ENCODE assay signal across 8 cellular contexts in the genomic region with DNA sequence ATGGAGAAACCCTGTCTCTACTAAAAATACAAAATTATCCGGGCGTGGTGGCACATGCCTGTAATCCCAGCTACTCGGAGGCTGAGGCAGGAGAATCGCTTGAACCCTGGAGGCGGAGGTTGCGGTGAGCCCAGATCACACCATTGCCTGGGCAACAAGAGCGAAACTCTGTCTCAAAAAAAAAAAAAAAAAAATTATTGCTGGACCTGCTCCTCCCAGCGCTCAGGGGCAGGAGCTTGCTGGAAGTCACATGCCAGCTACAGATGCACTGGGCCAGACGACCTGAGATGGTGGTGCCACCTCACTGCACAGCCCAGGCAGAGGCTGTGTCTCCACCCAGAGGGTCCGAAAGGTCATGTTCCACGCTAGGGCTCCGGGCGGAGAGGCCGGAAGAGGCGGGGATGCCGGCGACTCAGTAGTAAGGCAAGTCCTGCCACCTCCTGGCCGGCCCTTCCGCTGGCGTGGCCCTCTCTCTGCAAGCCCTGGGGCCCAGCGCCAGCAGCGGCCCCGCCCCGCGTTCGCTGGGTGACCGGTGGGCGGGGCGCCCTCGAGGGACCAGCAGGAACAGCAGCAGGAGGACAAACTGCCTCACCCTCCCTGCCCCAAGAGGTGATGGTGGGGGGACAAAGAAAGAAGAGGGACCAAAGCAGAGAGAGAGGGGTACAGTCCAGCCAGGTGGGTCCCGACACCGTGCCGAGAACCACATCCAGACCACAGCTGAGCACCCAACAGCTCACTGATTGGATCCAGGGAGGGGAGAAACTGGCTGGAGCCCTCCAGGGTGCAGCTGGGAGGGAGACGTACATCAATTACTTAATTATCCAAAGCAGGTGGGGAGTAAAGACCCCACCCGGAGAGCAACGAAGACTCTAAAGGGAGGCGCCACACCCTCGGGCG. TPM values are rescaled to one million over a fixed set of nuclear protein-coding genes. Genes with fewer than 3 reads are reported as not detected.
DNase-seq lines count a peak whose midpoint lies in the region; ATAC-seq and TF ChIP-seq lines count a peak whose summit lies in the region.

No MANE protein-coding gene starts in this region.

- POLR2A ChIA-PET in Caco-2 (lab: Charles Lee) = interaction anchor here (0.6 to 2.5 kb wide), 4 partner anchors 14 to 349 kb away, joined by 5 to 17 read pairs (median 6); no protein-coding TSS in a partner anchor

- DNase-seq in Caco-2 (peak; percentile 96 to 97), NCI-H1092 treated with DMSO at 0.1 percent for 48 hours (lab: John Stamatoyannopoulos, UW) (peak; percentile 48), WERI-Rb-1 (peak; percentile 94), fibroblast of pulmonary artery (ENCODE audit: low read depth) (peak; percentile 80), vagina (ENCODE audit: extremely low spot score in 2 of 2) (peak in 1 of 2 donors; percentile 96), T-helper 9 cell (no peak)

- H3K27ac ChIP-seq in WERI-Rb-1 (peak overlapping the region; percentile 100), muscle layer of duodenum (ENCODE audit: low read length) (peak overlapping the region; percentile 94), vagina (peak overlapping the region; percentile 100)

- no peaks in the 10 kb centered on the region for H3K9me3 Mint-ChIP-seq in Caco-2 (ENCODE audit: unreplicated experiment)

- H3K27ac Mint-ChIP-seq in Caco-2 (ENCODE audit: unreplicated experiment) = peak overlapping the region; percentile 79

- H3K36me3 Mint-ChIP-seq in Caco-2 (ENCODE audit: insufficient read depth, unreplicated experiment) = peaks cover 71% of the 10 kb centered on the region

- ATAC-seq in HG02763 (IDR thresholded peaks at IDR 0.05; ENCODE audit: unreplicated experiment) = no peak

- no peak for TF ChIP-seq POLR2A in vagina (IDR thresholded peaks at IDR 0.05)

- H3K4me1 ChIP-seq in Caco-2 = peaks cover 52% of the 10 kb centered on the region
- H3K4me1 ChIP-seq in muscle layer of duodenum (ENCODE audit: control insufficient read depth in 1 of 2, insufficient read depth in 2 of 2, low read length in 2 of 2) = peaks cover 37 to 56% of the 10 kb centered on the region in 2 donors
- peaks cover 76% of the 10 kb centered on the region for H3K4me1 ChIP-seq in vagina

- H3K27me3 Mint-ChIP-seq in Caco-2 (ENCODE audit: insufficient read depth, unreplicated experiment) = no peaks in the 10 kb centered on the region

- H3K27me3 ChIP-seq in Caco-2 (replicated peaks; ENCODE audit: control insufficient read depth, insufficient read depth, low read length) (no peaks in the 10 kb centered on the region), WERI-Rb-1 (ENCODE audit: insufficient read depth, low read depth, severe bottlenecking) (no peaks in the 10 kb centered on the region), muscle layer of duodenum (ENCODE audit: low read depth, low read length) (no peaks in the 10 kb centered on the region), vagina (no peaks in the 10 kb centered on the region)

- H3K4me3 Mint-ChIP-seq in Caco-2 (ENCODE audit: unreplicated experiment) = peak overlapping the region; percentile 69

- TF ChIP-seq CTCF in Caco-2 (IDR thresholded peaks at IDR 0.05; ENCODE audit: insufficient read depth in 1 of 2, low read depth in 1 of 2, low read length in 1 of 2, severe bottlenecking in 1 of 2, unreplicated experiment in 1 of 2) (peak; percentile 33), WERI-Rb-1 (IDR thresholded peaks at IDR 0.05; ENCODE audit: low read depth, low read length) (peak; percentile 43; the same call in 1 of the 2 replicates), fibroblast of pulmonary artery (IDR thresholded peaks at IDR 0.05; ENCODE audit: low read length, missing control alignments) (peak; percentile 20), vagina (IDR thresholded peaks at IDR 0.05) (peak in 1 of 3 experiments; percentile 20)

- H3K4me1 Mint-ChIP-seq in Caco-2 (ENCODE audit: low read depth, unreplicated experiment) = peaks cover 30% of the 10 kb centered on the region

- H3K9me3 ChIP-seq in Caco-2 (no peaks in the 10 kb centered on the region), WERI-Rb-1 (ENCODE audit: severe bottlenecking) (no peaks in the 10 kb centered on the region), muscle layer of duodenum (ENCODE audit: control insufficient read depth in 1 of 2, low read length in 2 of 2) (no peaks in the 10 kb centered on the region), vagina (no peaks in the 10 kb centered on the region)

- BruUV-seq in Caco-2 (replicated peaks; lab: Mats Ljungman, UMichigan) = no TSS peak

- CTCF ChIA-PET in Caco-2 (lab: Charles Lee) = interaction anchor here (0.7 to 6.6 kb wide), 3 partner anchors 15 to 92 kb away, joined by 4 to 145 read pairs (median 46); a partner anchor contains a TSS

- H3K4me3 ChIP-seq in Caco-2 (ENCODE audit: low read depth, low read length) (no peak overlapping the region), WERI-Rb-1 (ENCODE audit: low read depth, low read length) (peak overlapping the region; percentile 35), fibroblast of pulmonary artery (replicated peaks; ENCODE audit: low read depth, low read length) (peak overlapping the region; percentile 25), muscle layer of duodenum (ENCODE audit: low read depth in 1 of 2, low read length in 2 of 2) (peak overlapping the region; percentile 43 to 62), vagina (peak overlapping the region; percentile 58 to 87)

- intact Hi-C loops in Caco-2 (cut with micrococcal nuclease; ENCODE audit: unreplicated experiment) = no loop called here
- intact Hi-C loops in vagina (cut with DNase I) = loop anchor here (5.0 kb wide), 1 partner anchor 90 kb away; a partner anchor contains a TSS

- H3K36me3 ChIP-seq in Caco-2 (ENCODE audit: control insufficient read depth, insufficient read depth, low read length) (no peaks in the 10 kb centered on the region; the same call in 1 of the 2 replicates), WERI-Rb-1 (peaks cover 30% of the 10 kb centered on the region), muscle layer of duodenum (ENCODE audit: control insufficient read depth in 1 of 2, insufficient read depth in 2 of 2, low read length in 2 of 2) (peaks cover 0 to 10% of the 10 kb centered on the region in 2 donors), vagina (peaks cover 0 to 11% of the 10 kb centered on the region in 2 donors)

RNA-seq across cellular contexts. Expression of a gene that starts 3.6 kb away (rescaled TPM):
- 33.8 and 36.7 TPM in 2 replicates for total RNA-seq in Caco-2 (2022)
- 16.5 TPM for total RNA-seq in vagina

RNA-seq across cellular contexts. Expression of a gene that starts 6.7 kb away (rescaled TPM):
- total RNA-seq in Caco-2 (2022) (16.8 and 17.6 TPM in 2 replicates), vagina (10.6 TPM)
